Comparison of ENCODE assay signal across 8 cellular contexts in genomic region chr1:212433577-212434462, GRCh38. TPM values are rescaled to one million over a fixed set of nuclear protein-coding genes. Genes with fewer than 3 reads are reported as not detected.
DNase-seq lines count a peak whose midpoint lies in the region; ATAC-seq and TF ChIP-seq lines count a peak whose summit lies in the region.

No MANE protein-coding gene starts in this region.

- no peaks in the 10 kb centered on the region for H3K27me3 ChIP-seq in body of pancreas

- H3K4me1 Mint-ChIP-seq in stimulated activated naive CD8-positive, alpha-beta T cell treated with anti-CD3 and anti-CD28 coated beads, Interleukin-15, Interleukin-2, amounts not matched to agents 100 ng/mL and 50 ng/mL, for 24 hours (ENCODE audit: low read depth) = peaks cover 33% of the 10 kb centered on the region

- WGBS in body of pancreas, 2 donors = 55 to 65% methylated on average over 15 to 16 of the region's 17 CpGs
- 77 to 80% methylated on average over 3 to 8 of the region's 17 CpGs for WGBS in mesodermal cell (ENCODE audit: insufficient coverage in 2 of 2), 2 experiments

- intact Hi-C loops in body of pancreas (cut with DNase I) = no loop called here

- H3K9me3 Mint-ChIP-seq in stimulated activated naive CD8-positive, alpha-beta T cell treated with anti-CD3 and anti-CD28 coated beads, Interleukin-15, Interleukin-2, amounts not matched to agents 100 ng/mL and 50 ng/mL, for 24 hours = no peaks in the 10 kb centered on the region

- no peak for DNase-seq in stimulated activated naive CD8-positive, alpha-beta T cell treated with anti-CD3 and anti-CD28 coated beads, Interleukin-15, Interleukin-2, amounts not matched to agents 100 U/mL and 50 U/mL, for 24 hours
- DNase-seq in body of pancreas = no peak
- no peak for DNase-seq in dermis blood vessel endothelial cell
- DNase-seq in activated CD4-positive, CD25-positive, alpha-beta regulatory T cell (lab: John Stamatoyannopoulos, UW) = no peak

- H3K27ac Mint-ChIP-seq in stimulated activated naive CD8-positive, alpha-beta T cell treated with anti-CD3 and anti-CD28 coated beads, Interleukin-15, Interleukin-2, amounts not matched to agents 100 ng/mL and 50 ng/mL, for 24 hours = peak overlapping the region; percentile 41

- no peak for TF ChIP-seq POLR2A in body of pancreas (IDR thresholded peaks at IDR 0.05)

- no peaks in the 10 kb centered on the region for H3K9me3 ChIP-seq in body of pancreas
- no peaks in the 10 kb centered on the region for H3K9me3 ChIP-seq in mesodermal cell (ENCODE audit: control insufficient read depth, low read length)

- H3K4me1 ChIP-seq in body of pancreas (peaks cover 24% of the 10 kb centered on the region), mesodermal cell (ENCODE audit: control insufficient read depth, insufficient read depth, low read length, poor library complexity, severe bottlenecking) (no peaks in the 10 kb centered on the region)

- TF ChIP-seq CTCF in body of pancreas (IDR thresholded peaks at IDR 0.05) = no peak

- H3K36me3 ChIP-seq in body of pancreas (replicated peaks in 1 of 2; ENCODE audit: insufficient read depth in 1 of 2, low read depth in 2 of 2) (no peaks in the 10 kb centered on the region), mesodermal cell (ENCODE audit: control insufficient read depth, insufficient read depth, low read length) (no peaks in the 10 kb centered on the region)

- H3K36me3 Mint-ChIP-seq in stimulated activated naive CD8-positive, alpha-beta T cell treated with anti-CD3 and anti-CD28 coated beads, Interleukin-15, Interleukin-2, amounts not matched to agents 100 ng/mL and 50 ng/mL, for 24 hours (ENCODE audit: low read depth) = no peaks in the 10 kb centered on the region

- peak overlapping the region in 3 of 4 donors; percentile 67 to 83 (median 73) for H3K27ac ChIP-seq in body of pancreas
- no peak overlapping the region for H3K27ac ChIP-seq in mesodermal cell (ENCODE audit: low read depth, low read length, severe bottlenecking)

- H3K4me3 Mint-ChIP-seq in stimulated activated naive CD8-positive, alpha-beta T cell treated with anti-CD3 and anti-CD28 coated beads, Interleukin-15, Interleukin-2, amounts not matched to agents 100 ng/mL and 50 ng/mL, for 24 hours = peak overlapping the region; percentile 81

- no peaks in the 10 kb centered on the region for H3K27me3 Mint-ChIP-seq in stimulated activated naive CD8-positive, alpha-beta T cell treated with anti-CD3 and anti-CD28 coated beads, Interleukin-15, Interleukin-2, amounts not matched to agents 100 ng/mL and 50 ng/mL, for 24 hours

- peak overlapping the region in 1 of 2 donors; percentile 82 for H3K4me3 ChIP-seq in body of pancreas
- peak overlapping the region; percentile 66 for H3K4me3 ChIP-seq in mesodermal cell (ENCODE audit: extremely low read depth, insufficient read depth, low read length, poor library complexity, severe bottlenecking)

- no peak for ATAC-seq in stimulated activated naive CD8-positive, alpha-beta T cell treated with anti-CD3 and anti-CD28 coated beads, Interleukin-15, Interleukin-2, amounts not matched to agents 100 U/mL and 50 U/mL, for 24 hours
- no peak for ATAC-seq in body of pancreas
- ATAC-seq in HG02588 (IDR thresholded peaks at IDR 0.05; ENCODE audit: unreplicated experiment) = no peak
- ATAC-seq in GM18907 (IDR thresholded peaks at IDR 0.05; ENCODE audit: unreplicated experiment) = no peak

RNA-seq across cellular contexts. Expression of gene NENF, which starts 1.1 kb away (rescaled TPM):
- 10 to 100 TPM; 85.4 to 89.7 TPM for total RNA-seq in body of pancreas
- polyA plus RNA-seq in mesodermal cell (2013, experiment 1 of 2) = 25.3 TPM
- polyA plus RNA-seq in mesodermal cell (2013, experiment 2 of 2) = 22.2 TPM
- total RNA-seq in dermis blood vessel endothelial cell = 11.6 and 15.7 TPM in 2 replicates

RNA-seq across cellular contexts. Expression of gene PACC1, which starts 19.1 kb away (rescaled TPM):
- total RNA-seq in body of pancreas (1 to 10 TPM in 1 of 2 donors, not detected in 1; 4.2 TPM), dermis blood vessel endothelial cell (8.5 and 10.6 TPM in 2 replicates)
- 18.5 TPM for polyA plus RNA-seq in mesodermal cell (2013, experiment 1 of 2)
- polyA plus RNA-seq in mesodermal cell (2013, experiment 2 of 2) = 17.3 TPM
